ENCODE assay signal across 29 cellular contexts in genomic region chr7:68760556-68760955, GRCh38.
"Had no signal": no experiment of that assay in that cellular context is flagged by ENCODE, and none has a peak within 500 bp of the region (broad histone marks: within the 10 kb centered on the region; RNA-seq: fewer than 3 reads in every experiment).

No MANE protein-coding gene starts in this region.

- H3K4me3 ChIP-seq: esophagus squamous epithelium, gastroesophageal sphincter, heart left ventricle, hepatocyte, left ventricle myocardium inferior, lower lobe of right lung, ovary, psoas muscle, sigmoid colon, skin epidermis, spleen, thoracic aorta, tibial nerve, upper lobe of left lung had no signal

- H3K36me3 ChIP-seq: esophagus squamous epithelium, gastroesophageal sphincter, heart left ventricle, left ventricle myocardium inferior, lower lobe of right lung, ovary, sigmoid colon, spleen, thoracic aorta, tibial nerve, upper lobe of left lung had no signal

- H3K27ac ChIP-seq: esophagus squamous epithelium, foreskin keratinocyte, gastroesophageal sphincter, heart left ventricle, hepatocyte, left ventricle myocardium inferior, lower lobe of right lung, ovary, psoas muscle, sigmoid colon, skin epidermis, spleen, thoracic aorta, tibial nerve, upper lobe of left lung had no signal

- FAIRE-seq: endometrium, kidney, urothelium cell line had no signal

- H2AFZ ChIP-seq: hepatocyte had no signal

- H3K27me3 ChIP-seq: foreskin keratinocyte, gastroesophageal sphincter, heart left ventricle, hepatocyte, ovary, sigmoid colon, spleen, tibial nerve, upper lobe of left lung had no signal

- H3K9me3 ChIP-seq: ovary had no signal

- H3K4me2 ChIP-seq: hepatocyte had no signal

- H3K4me1 ChIP-seq: esophagus squamous epithelium, foreskin keratinocyte, gastroesophageal sphincter, heart left ventricle, left ventricle myocardium inferior, lower lobe of right lung, psoas muscle, sigmoid colon, spleen, tibial nerve, upper lobe of left lung had no signal

- DNase-seq: cortex of kidney; effector memory CD8-positive, alpha-beta T cell; erythroblast; esophagus squamous epithelium; foreskin keratinocyte; heart left ventricle; kidney; left colon; left ventricle myocardium inferior; lower lobe of right lung; natural killer cell; occipital lobe; ovary; posterior cingulate gyrus; psoas muscle; right cardiac atrium; sigmoid colon; spleen; stimulated activated CD4-positive, alpha-beta T cell treated with anti-CD3 and anti-CD28 coated beads, Interleukin-4, amount 100 ng/mL, for 4 hours; stimulated activated naive CD8-positive, alpha-beta T cell treated with anti-CD3 and anti-CD28 coated beads, Interleukin-15, Interleukin-2, amounts not matched to agents 100 U/mL and 50 U/mL, for 24 hours; upper lobe of left lung had no signal

- ATAC-seq: effector memory CD8-positive, alpha-beta T cell; foreskin keratinocyte; gastroesophageal sphincter; heart left ventricle; left colon; lower lobe of right lung; natural killer cell; psoas muscle; right cardiac atrium; stimulated activated memory B cell treated with anti-CD40 and anti-IgM and Interleukin-4, amounts not matched to agents 10 μg/mL and 1 μg/mL and 100 μg/mL, for 72 hours; stimulated activated naive CD8-positive, alpha-beta T cell treated with anti-CD3 and anti-CD28 coated beads, Interleukin-15, Interleukin-2, amounts not matched to agents 100 U/mL and 50 U/mL, for 24 hours had no signal

- H3K79me2 ChIP-seq: hepatocyte had no signal
